Comparison of ENCODE assay signal across 13 cellular contexts in genomic region chr16:57472665-57473060, GRCh38. TPM values are rescaled to one million over a fixed set of nuclear protein-coding genes. Genes with fewer than 3 reads are reported as not detected.
DNase-seq lines count a peak whose midpoint lies in the region; ATAC-seq, FAIRE-seq and TF ChIP-seq lines count a peak whose summit lies in the region.
"Had no signal": no experiment of that assay in that cellular context is flagged by ENCODE, and none has a peak within 500 bp of the region (broad histone marks: within the 10 kb centered on the region; RNA-seq: fewer than 3 reads in every experiment).

No MANE protein-coding gene starts in this region.

- no peaks in the 10 kb centered on the region for H3K9me3 Mint-ChIP-seq in H9
- H3K9me3 Mint-ChIP-seq in activated T-cell treated with anti-CD3 and anti-CD28 coated beads, Interleukin-2, amount 50 U/mL, for 4 hours = no peaks in the 10 kb centered on the region

- H3K79me1 ChIP-seq in H9 (ENCODE audit: insufficient read depth, low read depth, low read length, poor library complexity, severe bottlenecking) (no peaks in the 10 kb centered on the region), neuronal stem cell (ENCODE audit: low read depth, low read length) (peaks cover 3% of the 10 kb centered on the region)

- no peaks in the 10 kb centered on the region for H3K27me3 Mint-ChIP-seq in H9 (ENCODE audit: low read depth)
- H3K27me3 Mint-ChIP-seq in activated T-cell treated with anti-CD3 and anti-CD28 coated beads, Interleukin-2, amount 50 U/mL, for 4 hours (ENCODE audit: low read depth) = no peaks in the 10 kb centered on the region

- TF ChIP-seq CTCF in H9 (conservative IDR thresholded peaks at IDR 0.05) (no peak), GM12878 (IDR thresholded peaks at IDR 0.05 in 2 of 3, conservative IDR thresholded peaks at IDR 0.05 in 1 of 3; ENCODE audit: control insufficient read depth in 2 of 3, extremely low read depth in 1 of 3, insufficient read depth in 1 of 3, low read depth in 3 of 3, low read length in 3 of 3) (no peak), thyroid gland (IDR thresholded peaks at IDR 0.05) (no peak)

- H3K14ac ChIP-seq in H9 (ENCODE audit: insufficient read depth, low read length) (no peak overlapping the region), neuronal stem cell (ENCODE audit: low read length) (no peak overlapping the region)

- in situ Hi-C loops in GM12878 (cut with MboI) = no loop called here

- H3K18ac ChIP-seq in H9 (ENCODE audit: insufficient read length, low read depth, low read length) (no peak overlapping the region), neuronal stem cell (ENCODE audit: low read length) (no peak overlapping the region)

- TF ChIP-seq RAD21 in GM12878 (IDR thresholded peaks at IDR 0.05; ENCODE audit: insufficient read depth, low read depth, low read length) = no peak

- H3K27ac ChIP-seq in H9 (ENCODE audit: insufficient read length, low read depth, low read length) (no peak overlapping the region), GM12878 (ENCODE audit: control insufficient read depth, insufficient read depth) (no peak overlapping the region), neuronal stem cell (replicated peaks; ENCODE audit: low read length) (no peak overlapping the region), thyroid gland (no peak overlapping the region)
- H3K27ac ChIP-seq: epithelial cell of prostate had no signal

- intact Hi-C loops in GM12878 (cut with micrococcal nuclease; ENCODE audit: unreplicated experiment) (no loop called here), thyroid gland (cut with DNase I) (no loop called here)

- H3K9ac ChIP-seq in H9 (ENCODE audit: extremely low read depth, insufficient read length, low read length) (no peak overlapping the region), GM12878 (ENCODE audit: control insufficient read depth, insufficient read depth, low read length) (no peak overlapping the region), neuronal stem cell (ENCODE audit: low read depth, low read length, poor library complexity) (no peak overlapping the region)

- H3K4me2 ChIP-seq in H9 (ENCODE audit: insufficient read depth, insufficient read length, low read length) (no peak overlapping the region), GM12878 (ENCODE audit: control insufficient read depth, insufficient read depth) (no peak overlapping the region), neuronal stem cell (ENCODE audit: insufficient read depth, low read length, poor library complexity, severe bottlenecking) (no peak overlapping the region)

- SMC1A ChIA-PET in GM12878 (lab: Charles Lee; ENCODE audit: uncharacterized antibody, unreplicated experiment) = no interaction called here

- DNase-seq in NCI-H146 (lab: John Stamatoyannopoulos, UW) = peak; percentile 6
- DNase-seq in NCI-H146 treated with DMSO at 0.1 percent for 48 hours (lab: John Stamatoyannopoulos, UW; ENCODE audit: unreplicated experiment) = no peak
- DNase-seq in H9 = peak; percentile 56
- DNase-seq in GM12878 (ENCODE audit: low read depth, low spot score) = no peak
- no peak for DNase-seq in neuronal stem cell (ENCODE audit: low spot score)
- no peak for DNase-seq in activated T-cell treated with anti-CD3 and anti-CD28 coated beads, Interleukin-2, amount 50 U/mL, for 4 hours
- DNase-seq in NOMO-1 treated with dmso at 0.1 percent for 144 hours (lab: John Stamatoyannopoulos, UW; ENCODE audit: unreplicated experiment) = no peak
- DNase-seq in thyroid gland = no peak
- DNase-seq: ACHN, activated gamma-delta T cell, NCI-H1048 had no signal

- no peaks in the 10 kb centered on the region for H3K27me3 ChIP-seq in H9 (ENCODE audit: insufficient read depth, low read length)
- H3K27me3 ChIP-seq in GM12878 (replicated peaks in 1 of 2; ENCODE audit: control insufficient read depth in 2 of 2, insufficient read depth in 2 of 2, low read length in 1 of 2) = no peaks in the 10 kb centered on the region
- H3K27me3 ChIP-seq in neuronal stem cell (ENCODE audit: control insufficient read depth in 3 of 3, insufficient read depth in 3 of 3, low read depth in 1 of 3, low read length in 3 of 3) = no peaks in the 10 kb centered on the region
- H3K27me3 ChIP-seq in thyroid gland = no peaks in the 10 kb centered on the region

- H3K4ac ChIP-seq in H9 (ENCODE audit: low read depth, low read length) (no peak overlapping the region), neuronal stem cell (ENCODE audit: low read length) (no peak overlapping the region)

- H3K23ac ChIP-seq in H9 (ENCODE audit: insufficient read length, low read depth, low read length) (no peak overlapping the region), neuronal stem cell (ENCODE audit: low read depth, low read length, poor library complexity) (no peak overlapping the region)

- POLR2A ChIA-PET in GM12878 (lab: Charles Lee) = interaction anchor here (1.0 kb wide), 1 partner anchor 55 kb away, joined by 3 read pairs; no protein-coding TSS in a partner anchor

- no peaks in the 10 kb centered on the region for H3K79me2 ChIP-seq in H9 (ENCODE audit: insufficient read depth, low read length)
- H3K79me2 ChIP-seq in GM12878 (ENCODE audit: control insufficient read depth, insufficient read depth, low read length) = no peaks in the 10 kb centered on the region

- TSS peak; percentile 62 for BruUV-seq in GM12878 (replicated peaks; lab: Mats Ljungman, UMichigan)

- peaks cover 29 to 43% of the 10 kb centered on the region in 2 experiments for H3K4me1 Mint-ChIP-seq in H9
- H3K4me1 Mint-ChIP-seq in activated T-cell treated with anti-CD3 and anti-CD28 coated beads, Interleukin-2, amount 50 U/mL, for 4 hours (ENCODE audit: low read depth) = peaks cover 10% of the 10 kb centered on the region

- H2BK120ac ChIP-seq in H9 (ENCODE audit: low read depth, low read length, poor library complexity, severe bottlenecking) (no peak overlapping the region), neuronal stem cell (ENCODE audit: low read depth, low read length) (no peak overlapping the region)

- no peaks in the 10 kb centered on the region for H4K20me1 ChIP-seq in H9 (ENCODE audit: control insufficient read depth, insufficient read depth, insufficient read length)
- H4K20me1 ChIP-seq in GM12878 (ENCODE audit: control insufficient read depth, insufficient read depth) = no peaks in the 10 kb centered on the region

- peaks cover 17% of the 10 kb centered on the region; the same call in 1 of the 2 replicates for H3K4me1 ChIP-seq in H9 (ENCODE audit: insufficient read depth, low read length)
- peaks cover 10% of the 10 kb centered on the region for H3K4me1 ChIP-seq in GM12878 (ENCODE audit: control insufficient read depth, insufficient read depth, low read length)
- H3K4me1 ChIP-seq in neuronal stem cell (ENCODE audit: control insufficient read depth in 2 of 2, insufficient read depth in 1 of 2, low read depth in 1 of 2, low read length in 2 of 2) = peaks cover 11 to 15% of the 10 kb centered on the region in 2 donors
- peaks cover 0 to 32% of the 10 kb centered on the region in 2 donors for H3K4me1 ChIP-seq in thyroid gland
- H3K4me1 ChIP-seq: HAP-1 had no signal

- no peak overlapping the region for H2BK20ac ChIP-seq in H9 (ENCODE audit: low read depth, low read length, poor library complexity, severe bottlenecking)

- RAD21 ChIA-PET in GM12878 (lab: Charles Lee; ENCODE audit: unreplicated experiment) = interaction anchor here (0.8 kb wide), 1 partner anchor 9 kb away, joined by 3 read pairs; no protein-coding TSS in a partner anchor

- H3K36me3 Mint-ChIP-seq in H9 (ENCODE audit: insufficient read depth in 1 of 3, low read depth in 3 of 3) = peaks cover 28 to 50% (median 44%) of the 10 kb centered on the region in 3 experiments
- H3K36me3 Mint-ChIP-seq in activated T-cell treated with anti-CD3 and anti-CD28 coated beads, Interleukin-2, amount 50 U/mL, for 4 hours (ENCODE audit: insufficient read depth) = peaks cover 25% of the 10 kb centered on the region

- no peak overlapping the region for H3K56ac ChIP-seq in H9 (ENCODE audit: insufficient read length, low read depth, low read length)

- WGBS in H9 (ENCODE audit: extremely low coverage, insufficient read length, low lambda C conversion rate) = no CpG with 5 or more reads among the region's 4 CpGs
- 61% methylated on average over 4 of the region's 4 CpGs for WGBS in GM12878 (ENCODE audit: insufficient coverage, insufficient replicate concordance, low lambda C conversion rate, missing lambda C conversion rate)
- WGBS in neuronal stem cell (ENCODE audit: extremely low coverage in 2 of 2, insufficient read length in 2 of 2, insufficient replicate concordance in 1 of 2), 2 donors = no CpG with 5 or more reads among the region's 4 CpGs
- 66 to 79% methylated on average over 3 to 4 of the region's 4 CpGs for WGBS in thyroid gland, 2 donors

- CTCF ChIA-PET in GM12878 (lab: Yijun Ruan, JAX) = interaction anchor here (1.5 kb wide), 1 partner anchor 47 kb away, joined by 5 read pairs; no protein-coding TSS in a partner anchor

- no peak for TF ChIP-seq EP300 in GM12878 (IDR thresholded peaks at IDR 0.05; ENCODE audit: borderline replicate concordance in 1 of 2, control insufficient read depth in 1 of 2, low read depth in 2 of 2, low read length in 2 of 2)

- H3T11ph ChIP-seq in H9 (ENCODE audit: low read length) = no peak overlapping the region

- H2BK12ac ChIP-seq in H9 (ENCODE audit: insufficient read length, low read depth, low read length) (no peak overlapping the region), neuronal stem cell (ENCODE audit: low read length) (no peak overlapping the region)

- H3K27ac Mint-ChIP-seq in H9 = peak overlapping the region in 2 of 3 experiments; percentile 48 to 64; a peak in 3 of 7 replicates

- H3K23me2 ChIP-seq in H9 (ENCODE audit: insufficient read length, low read depth, low read length, poor library complexity, severe bottlenecking) = no peaks in the 10 kb centered on the region

- H3K4me3 ChIP-seq in GM12878 (no peak overlapping the region), neuronal stem cell (ENCODE audit: low read length in 2 of 2) (no peak overlapping the region), thyroid gland (replicated peaks in 1 of 3) (no peak overlapping the region)
- H3K4me3 ChIP-seq: HAP-1 had no signal

- H2AFZ ChIP-seq in H9 (ENCODE audit: low read length) (no peak overlapping the region), GM12878 (ENCODE audit: control insufficient read depth, low read depth, low read length) (no peak overlapping the region), neuronal stem cell (ENCODE audit: low read length) (no peak overlapping the region)

- H2AK5ac ChIP-seq in H9 (ENCODE audit: insufficient read length, low read length) (no peak overlapping the region), neuronal stem cell (ENCODE audit: low read depth, low read length) (no peak overlapping the region)

- TF ChIP-seq POLR2A in GM12878 (IDR thresholded peaks at IDR 0.05; ENCODE audit: low read depth, low read length) (no peak), thyroid gland (IDR thresholded peaks at IDR 0.05) (no peak)

- 0 out of 5 replicates have a peak overlapping the region, but pooled peaks of 1 of the 2 experiments have one; percentile 74 for H3K4me3 Mint-ChIP-seq in H9
- H3K4me3 Mint-ChIP-seq in activated T-cell treated with anti-CD3 and anti-CD28 coated beads, Interleukin-2, amount 50 U/mL, for 4 hours = no peak overlapping the region

- FAIRE-seq in GM12878 (lab: Jason Lieb, UNC) = no peak

- H3K36me3 ChIP-seq in GM12878 (ENCODE audit: control insufficient read depth in 2 of 2, insufficient read depth in 2 of 2, low read length in 1 of 2) (peaks cover 21 to 31% of the 10 kb centered on the region in 2 experiments), neuronal stem cell (replicated peaks in 1 of 2; ENCODE audit: control insufficient read depth in 2 of 2, insufficient read depth in 2 of 2, low read length in 2 of 2) (peaks cover 51 to 64% of the 10 kb centered on the region in 2 donors), thyroid gland (peaks cover 48 to 55% of the 10 kb centered on the region in 2 donors)

- H4K5ac ChIP-seq in H9 (ENCODE audit: insufficient read length, low read depth, low read length) = no peak overlapping the region

- no peak overlapping the region for H4K91ac ChIP-seq in H9 (ENCODE audit: insufficient read length, low read depth, low read length)
- no peak overlapping the region for H4K91ac ChIP-seq in neuronal stem cell (ENCODE audit: low read depth, low read length, poor library complexity)

- H2BK15ac ChIP-seq in H9 (ENCODE audit: low read depth, low read length) (no peak overlapping the region), neuronal stem cell (ENCODE audit: low read length) (no peak overlapping the region)

- ATAC-seq in GM12878 = no peak
- no peak for ATAC-seq in activated T-cell treated with anti-CD3 and anti-CD28 coated beads, Interleukin-2, amount 50 U/mL, for 4 hours

- H3K9me3 ChIP-seq in H9 (ENCODE audit: control insufficient read depth, low read depth, low read length) (no peaks in the 10 kb centered on the region), GM12878 (replicated peaks; ENCODE audit: control insufficient read depth, insufficient read depth, low read length) (no peaks in the 10 kb centered on the region), neuronal stem cell (replicated peaks in 1 of 2; ENCODE audit: control insufficient read depth in 2 of 2, insufficient read depth in 1 of 2, low read depth in 1 of 2, low read length in 2 of 2) (no peaks in the 10 kb centered on the region), thyroid gland (no peaks in the 10 kb centered on the region)
- H3K9me3 ChIP-seq: HAP-1 had no signal

- H4K8ac ChIP-seq in H9 (replicated peaks; ENCODE audit: insufficient read length, low read depth, low read length) = no peak overlapping the region
- no peak overlapping the region for H4K8ac ChIP-seq in neuronal stem cell (ENCODE audit: low read depth, low read length)

- H2BK5ac ChIP-seq in H9 (ENCODE audit: insufficient read length, low read length) = no peak overlapping the region
- H2BK5ac ChIP-seq in neuronal stem cell (ENCODE audit: low read length) = peak overlapping the region; percentile 10

RNA-seq across cellular contexts. Expression of gene POLR2C, which starts 10.2 kb away (rescaled TPM):
- 85.6 and 86.0 TPM in 2 replicates for total RNA-seq in H9 (2021)
- total RNA-seq in GM12878 (2013; cell fraction: nucleolus; rRNA removed) = 42.8 and 61.6 TPM in 2 replicates
- 78.7 and 88.8 TPM in 2 replicates for total RNA-seq in GM12878 (2014; rRNA removed)
- total RNA-seq in GM12878 (2014; rRNA removed; fragmentation: Illumina TruSeq; extraction: Trizol) = 44.1 and 45.0 TPM in 2 replicates
- total RNA-seq in GM12878 (2021) = 45.0 and 46.5 TPM in 2 replicates
- 34.8 TPM for polyA plus RNA-seq in GM12878 (2011; ENCODE audit: low read depth)
- polyA plus RNA-seq in GM12878 (2011; rRNA removed) = 60.6 and 93.0 TPM in 2 replicates
- 102 and 130 TPM in 2 replicates for polyA plus RNA-seq in GM12878 (2011; cell fraction: cytosol; rRNA removed)
- polyA plus RNA-seq in GM12878 (2011; cell fraction: nucleus; rRNA removed) = 110 and 118 TPM in 2 replicates
- 46.6 and 54.1 TPM in 2 replicates for polyA plus RNA-seq in GM12878 (2012)
- polyA plus RNA-seq in GM12878 (2014; fragmentation: Illumina TruSeq; extraction: Trizol) = 52.2 and 59.5 TPM in 2 replicates
- 10 to 100 TPM; 26.9 to 40.2 TPM for polyA plus RNA-seq in GM12878 (2014; fragmentation: Nextera tagmentation; extraction: Ambion mirVana)
- 70.0 and 77.6 TPM in 2 replicates for polyA plus RNA-seq in GM12878 (2014; rRNA removed)
- polyA plus RNA-seq in GM12878 (2016; fragmentation: Nextera tagmentation; extraction: Ambion mirVana) = 10 to 100 TPM; 56.6 to 59.0 TPM
- 104 and 124 TPM in 2 replicates for polyA minus RNA-seq in GM12878 (2011; rRNA and poly(A)+ RNA removed)
- 28.5 and 32.4 TPM in 2 replicates for polyA minus RNA-seq in GM12878 (2011; cell fraction: cytosol; rRNA and poly(A)+ RNA removed)
- polyA minus RNA-seq in GM12878 (2011; cell fraction: nucleus; rRNA and poly(A)+ RNA removed) = 46.9 and 65.8 TPM in 2 replicates
- 50.6 TPM for polyA plus RNA-seq in neuronal stem cell (2013, experiment 1 of 2)
- 49.2 TPM for polyA plus RNA-seq in neuronal stem cell (2013, experiment 2 of 2)
- 100 to 1,000 TPM; 117 to 130 (median 129) TPM for total RNA-seq in activated T-cell treated with anti-CD3 and anti-CD28 coated beads, Interleukin-2, amount 50 U/mL, for 4 hours
- total RNA-seq in thyroid gland = 100 to 1,000 TPM; 126 to 212 (median 174) TPM

RNA-seq across cellular contexts. Expression of gene DOK4, which starts 13.6 kb away (rescaled TPM):
- total RNA-seq in H9 (2021) (13.1 and 13.2 TPM in 2 replicates), GM12878 (2014; rRNA removed) (2.1 and 2.2 TPM in 2 replicates), GM12878 (2014; rRNA removed; fragmentation: Illumina TruSeq; extraction: Trizol) (1.1 and 1.2 TPM in 2 replicates), GM12878 (2021) (2.9 and 3.0 TPM in 2 replicates), thyroid gland (10 to 100 TPM in 2 of 4 donors, 1 to 10 TPM in 2; 9.1 to 27.3 (median 13.3) TPM)
- 3.1 and 6.2 TPM in 2 replicates for total RNA-seq in GM12878 (2013; cell fraction: nucleolus; rRNA removed)
- polyA plus RNA-seq in GM12878 (2011; ENCODE audit: low read depth) = 2.1 TPM
- polyA plus RNA-seq in GM12878 (2011; rRNA removed) (4.1 and 7.0 TPM in 2 replicates), GM12878 (2014; fragmentation: Illumina TruSeq; extraction: Trizol) (0.60 and 1.6 TPM in 2 replicates), GM12878 (2014; fragmentation: Nextera tagmentation; extraction: Ambion mirVana) (under 1 TPM in 1 of 2 experiments, not detected in 1; 0.20 TPM), GM12878 (2014; rRNA removed) (2.4 and 2.9 TPM in 2 replicates), GM12878 (2016; fragmentation: Nextera tagmentation; extraction: Ambion mirVana) (1 to 10 TPM; 3.4 to 3.6 TPM)
- polyA plus RNA-seq in GM12878 (2011; cell fraction: cytosol; rRNA removed) = 9.7 and 11.2 TPM in 2 replicates
- polyA plus RNA-seq in GM12878 (2011; cell fraction: nucleus; rRNA removed) = 18.4 and 23.2 TPM in 2 replicates
- 3.5 and 3.6 TPM in 2 replicates for polyA plus RNA-seq in GM12878 (2012)
- 2.9 and 5.9 TPM in 2 replicates for polyA minus RNA-seq in GM12878 (2011; rRNA and poly(A)+ RNA removed)
- 1.7 and 2.5 TPM in 2 replicates for polyA minus RNA-seq in GM12878 (2011; cell fraction: cytosol; rRNA and poly(A)+ RNA removed)
- 2.7 and 3.3 TPM in 2 replicates for polyA minus RNA-seq in GM12878 (2011; cell fraction: nucleus; rRNA and poly(A)+ RNA removed)
- 17.3 TPM for polyA plus RNA-seq in neuronal stem cell (2013, experiment 1 of 2)
- 15.7 TPM for polyA plus RNA-seq in neuronal stem cell (2013, experiment 2 of 2)
- 1 to 10 TPM; 1.1 to 2.6 (median 1.6) TPM for total RNA-seq in activated T-cell treated with anti-CD3 and anti-CD28 coated beads, Interleukin-2, amount 50 U/mL, for 4 hours

RNA-seq across cellular contexts. Expression of gene COQ9, which starts 25.4 kb away (rescaled TPM):
- total RNA-seq in H9 (2021) (31.7 and 32.9 TPM in 2 replicates), GM12878 (2014; rRNA removed) (50.3 and 51.3 TPM in 2 replicates), GM12878 (2014; rRNA removed; fragmentation: Illumina TruSeq; extraction: Trizol) (40.1 and 43.0 TPM in 2 replicates), GM12878 (2021) (35.2 and 42.7 TPM in 2 replicates), thyroid gland (100 to 1,000 TPM in 1 of 4 donors, 10 to 100 TPM in 3; 41.8 to 112 (median 76.1) TPM)
- total RNA-seq in GM12878 (2013; cell fraction: nucleolus; rRNA removed) = 53.1 and 55.9 TPM in 2 replicates
- polyA plus RNA-seq in GM12878 (2011; ENCODE audit: low read depth) = 26.5 TPM
- polyA plus RNA-seq in GM12878 (2011; rRNA removed) (52.6 and 64.7 TPM in 2 replicates), GM12878 (2014; fragmentation: Illumina TruSeq; extraction: Trizol) (55.9 and 56.5 TPM in 2 replicates), GM12878 (2014; fragmentation: Nextera tagmentation; extraction: Ambion mirVana) (10 to 100 TPM; 24.1 to 32.7 TPM), GM12878 (2014; rRNA removed) (48.9 and 57.9 TPM in 2 replicates), GM12878 (2016; fragmentation: Nextera tagmentation; extraction: Ambion mirVana) (10 to 100 TPM; 69.7 to 79.7 TPM)
- 71.8 TPM in 2 replicates for polyA plus RNA-seq in GM12878 (2011; cell fraction: cytosol; rRNA removed)
- polyA plus RNA-seq in GM12878 (2011; cell fraction: nucleus; rRNA removed) = 86.9 and 120 TPM in 2 replicates
- 26.2 and 31.8 TPM in 2 replicates for polyA plus RNA-seq in GM12878 (2012)
- polyA minus RNA-seq in GM12878 (2011; rRNA and poly(A)+ RNA removed) = 48.5 and 55.0 TPM in 2 replicates
- polyA minus RNA-seq in GM12878 (2011; cell fraction: cytosol; rRNA and poly(A)+ RNA removed) = 14.0 and 23.3 TPM in 2 replicates
- 22.1 and 29.3 TPM in 2 replicates for polyA minus RNA-seq in GM12878 (2011; cell fraction: nucleus; rRNA and poly(A)+ RNA removed)
- 14.7 TPM for polyA plus RNA-seq in neuronal stem cell (2013, experiment 1 of 2)
- polyA plus RNA-seq in neuronal stem cell (2013, experiment 2 of 2) = 14.9 TPM
- total RNA-seq in activated T-cell treated with anti-CD3 and anti-CD28 coated beads, Interleukin-2, amount 50 U/mL, for 4 hours = 10 to 100 TPM; 44.5 to 47.2 (median 47.0) TPM

RNA-seq across cellular contexts. Expression of gene CIAPIN1, which starts 25.5 kb away (rescaled TPM):
- total RNA-seq in H9 (2021) (82.8 and 85.3 TPM in 2 replicates), GM12878 (2014; rRNA removed) (54.3 and 55.0 TPM in 2 replicates), GM12878 (2014; rRNA removed; fragmentation: Illumina TruSeq; extraction: Trizol) (43.0 and 46.2 TPM in 2 replicates), GM12878 (2021) (51.4 and 53.3 TPM in 2 replicates), thyroid gland (10 to 100 TPM; 29.2 to 41.2 (median 35.5) TPM)
- total RNA-seq in GM12878 (2013; cell fraction: nucleolus; rRNA removed) = 39.4 and 45.1 TPM in 2 replicates
- polyA plus RNA-seq in GM12878 (2011; ENCODE audit: low read depth) = 24.8 TPM
- polyA plus RNA-seq in GM12878 (2011; rRNA removed) (42.0 and 50.0 TPM in 2 replicates), GM12878 (2014; fragmentation: Illumina TruSeq; extraction: Trizol) (53.6 and 59.0 TPM in 2 replicates), GM12878 (2014; fragmentation: Nextera tagmentation; extraction: Ambion mirVana) (100 to 1,000 TPM; 118 to 150 TPM), GM12878 (2014; rRNA removed) (44.8 and 52.7 TPM in 2 replicates), GM12878 (2016; fragmentation: Nextera tagmentation; extraction: Ambion mirVana) (10 to 100 TPM; 90.9 to 92.2 TPM)
- 50.9 and 54.3 TPM in 2 replicates for polyA plus RNA-seq in GM12878 (2011; cell fraction: cytosol; rRNA removed)
- 33.6 and 36.6 TPM in 2 replicates for polyA plus RNA-seq in GM12878 (2011; cell fraction: nucleus; rRNA removed)
- polyA plus RNA-seq in GM12878 (2012) = 23.6 and 29.3 TPM in 2 replicates
- 34.0 and 37.7 TPM in 2 replicates for polyA minus RNA-seq in GM12878 (2011; rRNA and poly(A)+ RNA removed)
- 8.7 and 12.7 TPM in 2 replicates for polyA minus RNA-seq in GM12878 (2011; cell fraction: cytosol; rRNA and poly(A)+ RNA removed)
- 12.8 and 15.7 TPM in 2 replicates for polyA minus RNA-seq in GM12878 (2011; cell fraction: nucleus; rRNA and poly(A)+ RNA removed)
- 48.4 TPM for polyA plus RNA-seq in neuronal stem cell (2013, experiment 1 of 2)
- polyA plus RNA-seq in neuronal stem cell (2013, experiment 2 of 2) = 48.9 TPM
- total RNA-seq in activated T-cell treated with anti-CD3 and anti-CD28 coated beads, Interleukin-2, amount 50 U/mL, for 4 hours = 100 to 1,000 TPM in 1 of 3 donors, 10 to 100 TPM in 2; 75.9 to 100 (median 92.2) TPM

Comparison
In these comparisons a context has a peak if more than half of its experiments do, and no peak if none do; other contexts are left out.
1. DNase-seq: peak in NCI-H146 (single experiment) and H9 (single experiment); none in NCI-H146 treated with DMSO at 0.1 percent for 48 hours (single experiment), GM12878 (single experiment), neuronal stem cell (single experiment), activated T-cell treated with anti-CD3 and anti-CD28 coated beads, Interleukin-2, amount 50 U/mL, for 4 hours (single experiment), NOMO-1 treated with dmso at 0.1 percent for 144 hours (single experiment) and thyroid gland (0 of 2).